16 cellular contexts compared by ENCODE assay signal in genomic region chr7:66377714-66378113, GRCh38.
A peak's percentile ranks its signal among the peaks of the same experiment; 100 is the strongest.
DNase-seq lines count a peak whose midpoint lies in the region; ATAC-seq and TF ChIP-seq lines count a peak whose summit lies in the region.
"Had no signal": no experiment of that assay in that cellular context is flagged by ENCODE, and none has a peak within 500 bp of the region (broad histone marks: within the 10 kb centered on the region; RNA-seq: fewer than 3 reads in every experiment).

No MANE protein-coding gene starts in this region.

- 91 to 94% methylated on average over 8 to 11 of the region's 11 CpGs for WGBS in endodermal cell (ENCODE audit: insufficient coverage in 1 of 2, insufficient read length in 1 of 2), 2 experiments

- peak overlapping the region; percentile 22 for H3K27ac Mint-ChIP-seq in endodermal cell
- peak overlapping the region; percentile 22 for H3K27ac Mint-ChIP-seq in progenitor cell of endocrine pancreas
- H3K27ac Mint-ChIP-seq: CD8-positive, alpha-beta T cell had no signal

- DNase-seq in GM10266 (ENCODE audit: extremely low spot score) (peak; percentile 16), Panc1 (ENCODE audit: low read depth, low spot score) (no peak), endodermal cell (peak; percentile 48), progenitor cell of endocrine pancreas (ENCODE audit: low spot score, unreplicated experiment) (no peak), NCI-H146 treated with DMSO at 0.1 percent for 48 hours (lab: John Stamatoyannopoulos, UW; ENCODE audit: unreplicated experiment) (no peak)
- DNase-seq in activated CD4-positive, alpha-beta T cell treated with anti-CD3 and anti-CD28 coated beads for 1 hour = no peak
- DNase-seq: CD8-positive, alpha-beta T cell; COR-L47; DND-41; GDM1 had no signal

- H3K9me3 ChIP-seq in Panc1 (ENCODE audit: control insufficient read depth, insufficient read depth, low read depth, low read length) (no peaks in the 10 kb centered on the region), endodermal cell (ENCODE audit: control insufficient read depth, low read length) (peaks cover 4% of the 10 kb centered on the region)

- H3K36me3 ChIP-seq in Panc1 (ENCODE audit: control insufficient read depth, insufficient read depth, low read length) (no peaks in the 10 kb centered on the region), endodermal cell (ENCODE audit: control insufficient read depth, insufficient read depth, low read length) (peaks cover 6% of the 10 kb centered on the region)

- no peaks in the 10 kb centered on the region for H3K4me1 ChIP-seq in Panc1 (ENCODE audit: control insufficient read depth, insufficient read depth, low read length)
- H3K4me1 ChIP-seq in endodermal cell (ENCODE audit: control insufficient read depth, insufficient read depth, low read length) = no peaks in the 10 kb centered on the region

- H3K27ac ChIP-seq in Panc1 (ENCODE audit: low read length) (no peak overlapping the region), endodermal cell (ENCODE audit: low read depth, low read length) (no peak overlapping the region)
- H3K27ac ChIP-seq: 22Rv1 had no signal

- CTCF ChIA-PET in Panc1 (lab: Charles Lee) = no interaction called here

- POLR2A ChIA-PET in Panc1 (lab: Charles Lee) = no interaction called here

- H3K4me3 ChIP-seq in Panc1 (ENCODE audit: low read depth in 2 of 2, low read length in 2 of 2) = no peak overlapping the region
- no peak overlapping the region for H3K4me3 ChIP-seq in endodermal cell (ENCODE audit: low read length)
- H3K4me3 ChIP-seq: GM12878 had no signal

- BruUV-seq in Panc1 (replicated peaks; lab: Mats Ljungman, UMichigan) = no TSS peak

- H3K36me3 Mint-ChIP-seq in endodermal cell (ENCODE audit: low read depth) (peaks cover 28% of the 10 kb centered on the region), progenitor cell of endocrine pancreas (ENCODE audit: insufficient read depth) (peaks cover 22% of the 10 kb centered on the region)

- H3K9me3 Mint-ChIP-seq in endodermal cell = peaks cover 8% of the 10 kb centered on the region
- no peaks in the 10 kb centered on the region for H3K9me3 Mint-ChIP-seq in progenitor cell of endocrine pancreas (ENCODE audit: low read depth)

- ATAC-seq in Panc1 = peak; percentile 47; the same call in 1 of the 2 replicates
- ATAC-seq in GM21447 (IDR thresholded peaks at IDR 0.05; ENCODE audit: unreplicated experiment) = no peak
- ATAC-seq in GM18502 (IDR thresholded peaks at IDR 0.05; ENCODE audit: poor library complexity, unreplicated experiment) = no peak
- ATAC-seq: CD8-positive, alpha-beta T cell; GM12878; HCT116 had no signal

- no peaks in the 10 kb centered on the region for H3K27me3 ChIP-seq in Panc1 (ENCODE audit: control insufficient read depth, insufficient read depth, low read length)
- H3K27me3 ChIP-seq in endodermal cell (ENCODE audit: control insufficient read depth, insufficient read depth, low read length, poor library complexity, severe bottlenecking) = no peaks in the 10 kb centered on the region

- in situ Hi-C loops in Panc1 (cut with HindIII; ENCODE audit: low pct_unique_long_range_greater_than_20kb, low sequenced_read_pairs) = no loop called here

- no peak overlapping the region for H3K9ac ChIP-seq in endodermal cell (ENCODE audit: extremely low read depth, low read length, poor library complexity, severe bottlenecking)

- H3K4me1 Mint-ChIP-seq in endodermal cell (no peaks in the 10 kb centered on the region), progenitor cell of endocrine pancreas (ENCODE audit: low read depth) (peaks cover 3% of the 10 kb centered on the region)

- TF ChIP-seq CTCF in GM10266 (IDR thresholded peaks at IDR 0.05; ENCODE audit: control insufficient read depth, insufficient read depth, low read depth, missing control alignments) (no peak), Panc1 (IDR thresholded peaks at IDR 0.05) (no peak), endodermal cell (conservative IDR thresholded peaks at IDR 0.05) (no peak), progenitor cell of endocrine pancreas (IDR thresholded peaks at IDR 0.05; ENCODE audit: unreplicated experiment) (no peak)

- intact Hi-C loops in Panc1 (cut with micrococcal nuclease; ENCODE audit: unreplicated experiment) = no loop called here

- H3K4me3 Mint-ChIP-seq in endodermal cell (no peak overlapping the region), progenitor cell of endocrine pancreas (ENCODE audit: low read depth) (no peak overlapping the region)
- H3K4me3 Mint-ChIP-seq: CD14-positive monocyte; CD8-positive, alpha-beta T cell had no signal

- H3K27me3 Mint-ChIP-seq in endodermal cell (ENCODE audit: insufficient read depth) (no peaks in the 10 kb centered on the region), progenitor cell of endocrine pancreas (no peaks in the 10 kb centered on the region)

Comparison
In these comparisons a context has a peak if more than half of its experiments do, and no peak if none do; other contexts are left out.
1. DNase-seq: peak in GM10266 (single experiment) and endodermal cell (single experiment); none in Panc1 (single experiment), progenitor cell of endocrine pancreas (single experiment), activated CD4-positive, alpha-beta T cell treated with anti-CD3 and anti-CD28 coated beads for 1 hour (single experiment) and NCI-H146 treated with DMSO at 0.1 percent for 48 hours (single experiment).